ENCODE assay signal across 17 cellular contexts in the genomic region with DNA sequence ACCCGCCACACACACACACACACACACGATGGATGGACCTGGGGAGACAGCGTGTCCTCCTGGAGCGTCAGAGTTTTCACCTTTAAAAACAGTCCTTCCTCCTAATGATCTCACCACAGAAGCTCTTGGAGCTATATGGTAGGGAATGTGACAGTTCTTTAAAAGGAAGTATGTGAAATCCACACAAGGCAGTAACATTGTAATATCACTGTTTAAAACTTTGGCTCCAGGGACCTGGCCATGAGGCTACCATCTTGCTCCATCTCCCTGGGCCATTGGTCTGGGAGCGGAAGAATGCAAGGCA.
DNase-seq lines count a peak whose midpoint lies in the region; ATAC-seq, FAIRE-seq and TF ChIP-seq lines count a peak whose summit lies in the region.
"Had no signal": no experiment of that assay in that cellular context is flagged by ENCODE, and none has a peak within 500 bp of the region (broad histone marks: within the 10 kb centered on the region; RNA-seq: fewer than 3 reads in every experiment).

No MANE protein-coding gene starts in this region.

- H3K4me3 Mint-ChIP-seq in mesothelial cell of epicardium: no peak overlapping the region
- H3K4me3 Mint-ChIP-seq: T-helper 2 cell treated with Interferon-gamma antibody and Interleukin-4, amounts not matched to agents 5 μg/mL and 100 μg/mL, for 36 hours had no signal

- H3K27ac ChIP-seq in ACC112 (ENCODE audit: low read depth, low read length) (peak overlapping the region; percentile 94), Karpas-422 (ENCODE audit: low read length) (no peak overlapping the region), body of pancreas (peak overlapping the region in 3 of 4 donors; percentile 14 to 83 (median 53)), kidney (ENCODE audit: low read depth in 2 of 2, low read length in 2 of 2) (peak overlapping the region in 1 of 2 donors; percentile 6)
- H3K27ac ChIP-seq: thyroid gland had no signal

- peak overlapping the region; percentile 49 for H3K4me2 ChIP-seq in Karpas-422 (ENCODE audit: low read depth, low read length, poor library complexity, severe bottlenecking)

- H3K4me1 ChIP-seq in ACC112 (ENCODE audit: control insufficient read depth, insufficient read depth, low read length, unreplicated experiment) (peaks cover 34% of the 10 kb centered on the region), Karpas-422 (ENCODE audit: low read length) (peaks cover 59% of the 10 kb centered on the region), body of pancreas (peaks cover 42% of the 10 kb centered on the region), kidney (ENCODE audit: control insufficient read depth in 1 of 2, insufficient read depth in 1 of 2, low read depth in 1 of 2, low read length in 2 of 2) (peaks cover 2 to 9% of the 10 kb centered on the region in 2 donors)

- no peak for TF ChIP-seq POLR2A in body of pancreas (IDR thresholded peaks at IDR 0.05)

- H3K4me3 ChIP-seq in ACC112 (ENCODE audit: low read depth, low read length) (peak overlapping the region; percentile 4; the same call in 1 of the 2 replicates), Karpas-422 (ENCODE audit: low read length) (peak overlapping the region; percentile 26; the same call in 1 of the 2 replicates), body of pancreas (no peak overlapping the region), kidney (ENCODE audit: low read length in 2 of 2) (no peak overlapping the region), foreskin fibroblast (ENCODE audit: low read depth in 1 of 2, low read length in 2 of 2) (no peak overlapping the region)
- H3K4me3 ChIP-seq: thyroid gland had no signal

- H4K20me1 ChIP-seq in Karpas-422 (ENCODE audit: insufficient read depth, low read depth, low read length): no peaks in the 10 kb centered on the region

- no peaks in the 10 kb centered on the region for H3K27me3 Mint-ChIP-seq in mesothelial cell of epicardium (ENCODE audit: low read depth)
- H3K27me3 Mint-ChIP-seq: CD8-positive, alpha-beta memory T cell had no signal

- FAIRE-seq in kidney (lab: Jason Lieb, UNC): no peak

- peaks cover 11% of the 10 kb centered on the region for H3K36me3 Mint-ChIP-seq in mesothelial cell of epicardium

- H2AFZ ChIP-seq in ACC112 (ENCODE audit: low read length, unreplicated experiment) (peak overlapping the region; percentile 39), Karpas-422 (ENCODE audit: low read length) (no peak overlapping the region)

- H3K9ac ChIP-seq in Karpas-422 (ENCODE audit: low read length): peak overlapping the region; percentile 47; the same call in 1 of the 2 replicates
- H3K9ac ChIP-seq in kidney (ENCODE audit: low read length in 2 of 2): no peak overlapping the region

- peaks cover 39% of the 10 kb centered on the region for H3K4me1 Mint-ChIP-seq in mesothelial cell of epicardium

- H3K27me3 ChIP-seq in ACC112 (ENCODE audit: insufficient read depth, low read length): no peaks in the 10 kb centered on the region
- H3K27me3 ChIP-seq in Karpas-422 (ENCODE audit: low read length): peaks cover 2% of the 10 kb centered on the region; the same call in 1 of the 2 replicates
- no peaks in the 10 kb centered on the region for H3K27me3 ChIP-seq in body of pancreas
- H3K27me3 ChIP-seq: thyroid gland had no signal

- DNase-seq in Karpas-422: no peak
- DNase-seq in body of pancreas: no peak
- no peak for DNase-seq in mesothelial cell of epicardium (ENCODE audit: low spot score in 2 of 2, unreplicated experiment in 2 of 2)
- no peak for DNase-seq in kidney
- no peak for DNase-seq in foreskin fibroblast
- no peak for DNase-seq in GM03348 (ENCODE audit: low spot score)
- DNase-seq: activated CD4-positive, alpha-beta T cell treated with anti-CD3 and anti-CD28 coated beads for 1 hour; CD8-positive, alpha-beta memory T cell; Kasumi-1; NCI-H1417; NCI-H2171; NCI-H774; stimulated activated CD4-positive, alpha-beta T cell treated with anti-CD3 and anti-CD28 coated beads, Interleukin-4, amount 100 ng/mL, for 4 hours had no signal

- WGBS in body of pancreas, 2 donors: 84 to 94% methylated on average over 5 of the region's 5 CpGs

- H3K79me2 ChIP-seq in ACC112 (ENCODE audit: control insufficient read depth, insufficient read depth, low read length, unreplicated experiment) (no peaks in the 10 kb centered on the region), Karpas-422 (ENCODE audit: low read length) (no peaks in the 10 kb centered on the region)

- H3K9me3 Mint-ChIP-seq in mesothelial cell of epicardium: peaks cover 10% of the 10 kb centered on the region

- no peaks in the 10 kb centered on the region for H3K9me2 ChIP-seq in Karpas-422 (replicated peaks; ENCODE audit: insufficient read depth, low read length)

- peaks cover 3% of the 10 kb centered on the region for H3K36me3 ChIP-seq in ACC112 (ENCODE audit: insufficient read depth, low read length)
- peaks cover 2% of the 10 kb centered on the region; the same call in 1 of the 2 replicates for H3K36me3 ChIP-seq in Karpas-422 (ENCODE audit: insufficient read depth, low read length)
- no peaks in the 10 kb centered on the region for H3K36me3 ChIP-seq in body of pancreas (replicated peaks in 1 of 2; ENCODE audit: insufficient read depth in 1 of 2, low read depth in 2 of 2)
- no peaks in the 10 kb centered on the region for H3K36me3 ChIP-seq in kidney (ENCODE audit: control insufficient read depth in 1 of 2, insufficient read depth in 2 of 2, low read length in 2 of 2)
- H3K36me3 ChIP-seq: thyroid gland had no signal

- ATAC-seq in body of pancreas (no peak), HG03520 (IDR thresholded peaks at IDR 0.05; ENCODE audit: unreplicated experiment) (no peak)

- peak overlapping the region; percentile 19 for H3K27ac Mint-ChIP-seq in mesothelial cell of epicardium
- H3K27ac Mint-ChIP-seq: CD8-positive, alpha-beta memory T cell; T-helper 2 cell treated with Interferon-gamma antibody and Interleukin-4, amounts not matched to agents 5 μg/mL and 100 μg/mL, for 36 hours had no signal

- intact Hi-C loops in body of pancreas (cut with DNase I): no loop called here
- intact Hi-C loops in kidney (cut with DNase I): no loop called here

- TF ChIP-seq CTCF in body of pancreas (IDR thresholded peaks at IDR 0.05): no peak
- TF ChIP-seq CTCF in mesothelial cell of epicardium (IDR thresholded peaks at IDR 0.05; ENCODE audit: unreplicated experiment): no peak
- TF ChIP-seq CTCF in kidney (IDR thresholded peaks at IDR 0.05; ENCODE audit: borderline replicate concordance, extremely low read depth, insufficient read depth): no peak
- no peak for TF ChIP-seq CTCF in foreskin fibroblast (IDR thresholded peaks at IDR 0.05; ENCODE audit: low read depth, low read length)

- H3K9me3 ChIP-seq in Karpas-422 (ENCODE audit: low read length) (peaks cover 3% of the 10 kb centered on the region), body of pancreas (no peaks in the 10 kb centered on the region), kidney (ENCODE audit: control insufficient read depth in 1 of 2, low read length in 2 of 2) (no peaks in the 10 kb centered on the region)
- H3K9me3 ChIP-seq: thyroid gland had no signal

Comparison
In these comparisons a context has a peak if more than half of its experiments do, and no peak if none do; other contexts are left out.
1. H3K4me3 ChIP-seq: peak in ACC112 (single experiment) and Karpas-422 (single experiment); none in body of pancreas (0 of 2), kidney (0 of 2) and foreskin fibroblast (0 of 2).